In genomic region chr5:61860978-61861377, GRCh38 we compare ENCODE assay signal across 15 cellular contexts.
"Had no signal": no experiment of that assay in that cellular context is flagged by ENCODE, and none has a peak within 500 bp of the region (broad histone marks: within the 10 kb centered on the region; RNA-seq: fewer than 3 reads in every experiment).

No MANE protein-coding gene starts in this region.

- H3K4me1 ChIP-seq: right atrium auricular region, sigmoid colon, suprapubic skin, thyroid gland had no signal

- H2AFZ ChIP-seq: hepatocyte had no signal

- H3K79me2 ChIP-seq: hepatocyte had no signal

- H3K9me3 ChIP-seq: neutrophil, suprapubic skin, thyroid gland had no signal

- H3K27me3 ChIP-seq: hepatocyte, neutrophil, right atrium auricular region, sigmoid colon, suprapubic skin, thyroid gland had no signal

- H3K4me2 ChIP-seq: hepatocyte had no signal

- H3K4me3 ChIP-seq: hepatocyte, right atrium auricular region, sigmoid colon, skin epidermis, suprapubic skin, thyroid gland had no signal

- H3K27ac ChIP-seq: hepatocyte, neutrophil, right atrium auricular region, sigmoid colon, skin epidermis, suprapubic skin, thyroid gland had no signal

- H3K36me3 ChIP-seq: neutrophil, right atrium auricular region, sigmoid colon, suprapubic skin, thyroid gland had no signal

- DNase-seq: effector memory CD4-positive, alpha-beta T cell; erythroblast; foreskin melanocyte; head of caudate nucleus; kidney glomerular epithelial cell; naive thymus-derived CD4-positive, alpha-beta T cell; nephron progenitor cell; sigmoid colon; stimulated activated naive CD4-positive, alpha-beta T cell; thyroid gland had no signal
